ENCODE assay signal across 17 cellular contexts in genomic region chr17:40471856-40472732, GRCh38. TPM values are rescaled to one million over a fixed set of nuclear protein-coding genes. Genes with fewer than 3 reads are reported as not detected.
DNase-seq lines count a peak whose midpoint lies in the region; TF ChIP-seq lines count a peak whose summit lies in the region.
"Had no signal": no experiment of that assay in that cellular context is flagged by ENCODE, and none has a peak within 500 bp of the region (broad histone marks: within the 10 kb centered on the region; RNA-seq: fewer than 3 reads in every experiment).

No MANE protein-coding gene starts in this region.

- H3K36me3 Mint-ChIP-seq in HFFc6 (ENCODE audit: low read depth) (no peaks in the 10 kb centered on the region), H9 (ENCODE audit: insufficient read depth in 1 of 3, low read depth in 3 of 3) (peaks cover 0 to 21% (median 9%) of the 10 kb centered on the region in 3 experiments; a peak in 5 of 7 replicates)
- H3K36me3 Mint-ChIP-seq: naive B cell had no signal

- intact Hi-C loops in ascending aorta (cut with DNase I), result no loop called here
- intact Hi-C loops in A673 (cut with micrococcal nuclease; ENCODE audit: unreplicated experiment), result no loop called here
- intact Hi-C loops in ovary (cut with DNase I), result loop anchor here in 1 of 4 donors (5.0 kb wide), 1 partner anchor 85 kb away; no protein-coding TSS in a partner anchor
- intact Hi-C loops in lower leg skin (cut with DNase I; ENCODE audit: low total_unique reads), result no loop called here

- no peak overlapping the region for H3T11ph ChIP-seq in H9 (ENCODE audit: low read length)

- no peak overlapping the region for H3K14ac ChIP-seq in H9 (ENCODE audit: insufficient read depth, low read length)

- no peak overlapping the region for H3K18ac ChIP-seq in H9 (ENCODE audit: insufficient read length, low read depth, low read length)

- peak overlapping the region; percentile 32 for H2AFZ ChIP-seq in smooth muscle cell (ENCODE audit: low read depth)
- H2AFZ ChIP-seq in H9 (ENCODE audit: low read length), result no peak overlapping the region

- CTCF ChIA-PET in A673 (lab: Charles Lee), result no interaction called here

- BruUV-seq in A673 (replicated peaks; lab: Mats Ljungman, UMichigan), result no TSS peak

- no peak overlapping the region for H2BK12ac ChIP-seq in H9 (ENCODE audit: insufficient read length, low read depth, low read length)

- H3K27me3 ChIP-seq in ascending aorta (no peaks in the 10 kb centered on the region), smooth muscle cell (ENCODE audit: low read depth) (no peaks in the 10 kb centered on the region), H9 (ENCODE audit: insufficient read depth, low read length) (no peaks in the 10 kb centered on the region), A673 (replicated peaks; ENCODE audit: insufficient read depth, low read depth, low read length, poor library complexity) (no peaks in the 10 kb centered on the region), ovary (no peaks in the 10 kb centered on the region)
- H3K27me3 ChIP-seq: BLaER1 treated with 17β-estradiol and CSF1 and Interleukin-3, amounts not matched to agents 10 nM and 100 nM; SJSA1 had no signal

- H3K27ac ChIP-seq in ascending aorta, result peak overlapping the region; percentile 9 to 33
- peak overlapping the region; percentile 82 for H3K27ac ChIP-seq in smooth muscle cell (ENCODE audit: low read depth)
- H3K27ac ChIP-seq in H9 (ENCODE audit: insufficient read length, low read depth, low read length), result no peak overlapping the region
- H3K27ac ChIP-seq in A673 (ENCODE audit: low read depth, low read length, poor library complexity, severe bottlenecking), result no peak overlapping the region
- H3K27ac ChIP-seq in ovary, result peak overlapping the region in 1 of 2 donors; percentile 6
- H3K27ac ChIP-seq: BLaER1 treated with 17β-estradiol and CSF1 and Interleukin-3, amounts not matched to agents 10 nM and 100 nM; prostate gland; SJSA1 had no signal

- no peaks in the 10 kb centered on the region for H3K23me2 ChIP-seq in H9 (ENCODE audit: insufficient read length, low read depth, low read length, poor library complexity, severe bottlenecking)

- H3K4me2 ChIP-seq in smooth muscle cell, result peak overlapping the region; percentile 36
- no peak overlapping the region for H3K4me2 ChIP-seq in H9 (ENCODE audit: insufficient read depth, insufficient read length, low read length)
- H3K4me2 ChIP-seq: BLaER1 treated with 17β-estradiol and CSF1 and Interleukin-3, amounts not matched to agents 10 nM and 100 nM had no signal

- H3K56ac ChIP-seq in H9 (ENCODE audit: insufficient read length, low read depth, low read length), result no peak overlapping the region

- H3K4me3 Mint-ChIP-seq in HFFc6, result no peak overlapping the region
- no peak overlapping the region; a peak in 1 of 5 replicates for H3K4me3 Mint-ChIP-seq in H9
- H3K4me3 Mint-ChIP-seq: activated CD4-positive, alpha-beta memory T cell treated with anti-CD3 and anti-CD28 coated beads, Interleukin-2, amount 10 ng/mL, durations not matched to agents 7 days and 5 days had no signal

- no peaks in the 10 kb centered on the region for H3K36me3 ChIP-seq in ascending aorta
- no peaks in the 10 kb centered on the region for H3K36me3 ChIP-seq in smooth muscle cell (ENCODE audit: low read depth)
- H3K36me3 ChIP-seq in A673 (ENCODE audit: insufficient read depth, low read length, poor library complexity, severe bottlenecking), result no peaks in the 10 kb centered on the region
- H3K36me3 ChIP-seq in ovary, result no peaks in the 10 kb centered on the region
- H3K36me3 ChIP-seq: BLaER1 treated with 17β-estradiol and CSF1 and Interleukin-3, amounts not matched to agents 10 nM and 100 nM; prostate gland; SJSA1 had no signal

- no peak overlapping the region for H2BK120ac ChIP-seq in H9 (ENCODE audit: low read depth, low read length, poor library complexity, severe bottlenecking)

- peaks cover 0 to 12% of the 10 kb centered on the region in 2 donors for H3K4me1 ChIP-seq in ascending aorta
- H3K4me1 ChIP-seq in smooth muscle cell (ENCODE audit: low read depth), result peaks cover 4% of the 10 kb centered on the region
- peaks cover 5% of the 10 kb centered on the region; the same call in 1 of the 2 replicates for H3K4me1 ChIP-seq in H9 (ENCODE audit: insufficient read depth, low read length)
- no peaks in the 10 kb centered on the region for H3K4me1 ChIP-seq in A673 (ENCODE audit: insufficient read depth, low read length, poor library complexity, severe bottlenecking)
- H3K4me1 ChIP-seq in ovary (ENCODE audit: insufficient read depth), result peaks cover 27% of the 10 kb centered on the region
- H3K4me1 ChIP-seq: prostate gland had no signal

- peak overlapping the region; percentile 61 for H3K27ac Mint-ChIP-seq in HFFc6
- H3K27ac Mint-ChIP-seq in H9, result peak overlapping the region in 1 of 3 experiments; percentile 75; a peak in 2 of 7 replicates
- H3K27ac Mint-ChIP-seq: activated CD4-positive, alpha-beta memory T cell treated with anti-CD3 and anti-CD28 coated beads, Interleukin-2, amount 10 ng/mL, durations not matched to agents 7 days and 5 days had no signal

- no peak overlapping the region for H2BK15ac ChIP-seq in H9 (ENCODE audit: low read depth, low read length)

- no peaks in the 10 kb centered on the region for H3K9me3 ChIP-seq in ascending aorta
- no peaks in the 10 kb centered on the region for H3K9me3 ChIP-seq in smooth muscle cell (replicated peaks; ENCODE audit: low read depth)
- H3K9me3 ChIP-seq in H9 (ENCODE audit: control insufficient read depth, low read depth, low read length), result no peaks in the 10 kb centered on the region
- no peaks in the 10 kb centered on the region for H3K9me3 ChIP-seq in A673 (ENCODE audit: low read depth, low read length, poor library complexity, severe bottlenecking)
- no peaks in the 10 kb centered on the region for H3K9me3 ChIP-seq in ovary
- H3K9me3 ChIP-seq: prostate gland, SJSA1 had no signal

- H3K4me1 Mint-ChIP-seq in HFFc6 (ENCODE audit: low read depth), result peaks cover 31% of the 10 kb centered on the region
- H3K4me1 Mint-ChIP-seq in H9, result peaks cover 24 to 29% of the 10 kb centered on the region in 2 experiments

- peak overlapping the region; percentile 9 for H3K9ac ChIP-seq in smooth muscle cell (ENCODE audit: low read depth)
- H3K9ac ChIP-seq in H9 (ENCODE audit: extremely low read depth, insufficient read length, low read length), result no peak overlapping the region
- H3K9ac ChIP-seq: BLaER1 treated with 17β-estradiol and CSF1 and Interleukin-3, amounts not matched to agents 10 nM and 100 nM had no signal

- H2AK5ac ChIP-seq in H9 (ENCODE audit: insufficient read length, low read length), result no peak overlapping the region

- no peaks in the 10 kb centered on the region for H3K9me3 Mint-ChIP-seq in HFFc6
- H3K9me3 Mint-ChIP-seq in H9, result peaks cover 16 to 17% of the 10 kb centered on the region in 2 experiments
- H3K9me3 Mint-ChIP-seq: activated CD4-positive, alpha-beta memory T cell treated with anti-CD3 and anti-CD28 coated beads, Interleukin-2, amount 10 ng/mL, durations not matched to agents 7 days and 5 days had no signal

- H4K91ac ChIP-seq in H9 (ENCODE audit: insufficient read length, low read depth, low read length), result no peak overlapping the region

- DNase-seq in HFFc6 (no peak), ascending aorta (ENCODE audit: low spot score in 2 of 2) (no peak), fibroblast of peridontal ligament (ENCODE audit: extremely low read depth) (peak; percentile 54), smooth muscle cell (lab: John Stamatoyannopoulos, UW; ENCODE audit: unreplicated experiment) (no peak), H9 (no peak), A673 (ENCODE audit: low spot score) (no peak), ovary (no peak), lower leg skin (ENCODE audit: low spot score in 2 of 2) (no peak)
- DNase-seq: activated CD4-positive, alpha-beta memory T cell treated with anti-CD3 and anti-CD28 coated beads, Interleukin-2, amount 10 ng/mL, durations not matched to agents 7 days and 5 days; activated T-cell treated with anti-CD3 and anti-CD28 coated beads, Interleukin-2, amount 50 U/mL, for 48 hours; naive B cell; NCI-H1694 treated with DMSO at 0.1 percent for 48 hours; NCI-H510A treated with DMSO at 0.1 percent for 48 hours had no signal

- H4K8ac ChIP-seq in H9 (replicated peaks; ENCODE audit: insufficient read length, low read depth, low read length), result no peak overlapping the region

- H3K4ac ChIP-seq in H9 (ENCODE audit: low read depth, low read length), result no peak overlapping the region

- H3K23ac ChIP-seq in H9 (ENCODE audit: insufficient read length, low read depth, low read length), result no peak overlapping the region

- no peak overlapping the region for H2BK5ac ChIP-seq in H9 (ENCODE audit: insufficient read length, low read length)

- H3F3A ChIP-seq in smooth muscle cell (ENCODE audit: low read depth), result no peaks in the 10 kb centered on the region

- H3K79me2 ChIP-seq in smooth muscle cell (ENCODE audit: low read depth) (no peaks in the 10 kb centered on the region), H9 (ENCODE audit: insufficient read depth, low read length) (no peaks in the 10 kb centered on the region)

- H3K4me3 ChIP-seq in ascending aorta (no peak overlapping the region), smooth muscle cell (no peak overlapping the region), A673 (ENCODE audit: low read depth, low read length, poor library complexity, severe bottlenecking) (no peak overlapping the region), ovary (no peak overlapping the region), lower leg skin (ENCODE audit: low read depth, poor library complexity, severe bottlenecking) (no peak overlapping the region)
- H3K4me3 ChIP-seq: BLaER1 treated with 17β-estradiol and CSF1 and Interleukin-3, amounts not matched to agents 10 nM and 100 nM; prostate gland; SJSA1 had no signal

- H2BK20ac ChIP-seq in H9 (ENCODE audit: low read depth, low read length, poor library complexity, severe bottlenecking), result no peak overlapping the region

- WGBS in smooth muscle cell (ENCODE audit: low lambda C conversion rate), result 68% methylated on average over 5 of the region's 5 CpGs
- no CpG with 5 or more reads among the region's 5 CpGs for WGBS in H9 (ENCODE audit: extremely low coverage, insufficient read length, low lambda C conversion rate)
- 74 to 86% (median 76%) methylated on average over 5 of the region's 5 CpGs for WGBS in ovary, 3 donors
- WGBS in lower leg skin, 2 donors, result 65 to 72% methylated on average over 5 of the region's 5 CpGs

- no peak overlapping the region for H4K5ac ChIP-seq in H9 (ENCODE audit: insufficient read length, low read depth, low read length)

- H3K79me1 ChIP-seq in H9 (ENCODE audit: insufficient read depth, low read depth, low read length, poor library complexity, severe bottlenecking), result no peaks in the 10 kb centered on the region

- no peak for TF ChIP-seq CTCF in HFFc6 (IDR thresholded peaks at IDR 0.05)
- TF ChIP-seq CTCF in ascending aorta (IDR thresholded peaks at IDR 0.05), result no peak
- no peak for TF ChIP-seq CTCF in smooth muscle cell (IDR thresholded peaks at IDR 0.05; ENCODE audit: borderline replicate concordance, insufficient read depth, poor library complexity, severe bottlenecking)
- TF ChIP-seq CTCF in H9 (conservative IDR thresholded peaks at IDR 0.05), result no peak
- no peak for TF ChIP-seq CTCF in A673 (conservative IDR thresholded peaks at IDR 0.05; ENCODE audit: low read depth, low read length)
- no peak for TF ChIP-seq CTCF in ovary (IDR thresholded peaks at IDR 0.05)
- no peak for TF ChIP-seq CTCF in lower leg skin (IDR thresholded peaks at IDR 0.05)

- TF ChIP-seq EP300 in ovary (IDR thresholded peaks at IDR 0.05), result no peak

- TF ChIP-seq POLR2A in ovary (IDR thresholded peaks at IDR 0.05) (no peak), lower leg skin (IDR thresholded peaks at IDR 0.05) (no peak)

- H4K20me1 ChIP-seq in smooth muscle cell (ENCODE audit: low read depth), result no peaks in the 10 kb centered on the region
- H4K20me1 ChIP-seq in H9 (ENCODE audit: control insufficient read depth, insufficient read depth, insufficient read length), result no peaks in the 10 kb centered on the region
- H4K20me1 ChIP-seq: BLaER1 treated with 17β-estradiol and CSF1 and Interleukin-3, amounts not matched to agents 10 nM and 100 nM had no signal

- H3K27me3 Mint-ChIP-seq in HFFc6 (ENCODE audit: insufficient read depth) (peaks cover 18% of the 10 kb centered on the region), H9 (ENCODE audit: low read depth) (peaks cover 7% of the 10 kb centered on the region; the same call in 1 of the 2 replicates)

- POLR2A ChIA-PET in A673 (lab: Charles Lee; ENCODE audit: low non-redundant PET), result interaction anchor here (0.8 kb wide), 1 partner anchor 35 kb away, joined by 6 read pairs; no protein-coding TSS in a partner anchor

RNA-seq across cellular contexts. Expression of gene IGFBP4, which starts 28.8 kb away (rescaled TPM):
- 100 to 1,000 TPM; 575 to 816 (median 659) TPM for total RNA-seq in HFFc6 (2021; fragmentation: NEBNext Ultra II Directional; extraction: Animal tissue kit (Norgen Biotek cat#: 25700))
- total RNA-seq in ascending aorta (1,295 TPM), smooth muscle cell (63.8 and 91.0 TPM in 2 replicates), H9 (2021) (49.9 and 51.1 TPM in 2 replicates), A673 (2021) (4.8 and 6.5 TPM in 2 replicates), ovary (1,000 to 10,000 TPM in 5 of 7 donors, 100 to 1,000 TPM in 2; 457 to 3,447 (median 1,460) TPM), lower leg skin (10 to 100 TPM; 35.1 to 90.4 (median 39.6) TPM)
- polyA plus RNA-seq in smooth muscle cell (305 and 413 TPM in 2 replicates), ovary (100 to 1,000 TPM; 634 to 809 TPM)

RNA-seq across cellular contexts. Expression of gene TNS4, which starts 29.3 kb away (rescaled TPM):
- total RNA-seq in HFFc6 (2021; fragmentation: NEBNext Ultra II Directional; extraction: Animal tissue kit (Norgen Biotek cat#: 25700)), result under 1 TPM in 1 of 6 experiments, not detected in 5; 0.17 TPM
- not detected for total RNA-seq in ascending aorta
- total RNA-seq in smooth muscle cell, result 0.63 and 1.2 TPM in 2 replicates
- polyA plus RNA-seq in smooth muscle cell, result 0.13 and 3.3 TPM in 2 replicates
- total RNA-seq in H9 (2021), result 0.55 and 0.59 TPM in 2 replicates
- total RNA-seq in A673 (2021), result not detected in 2 replicates
- 1 to 10 TPM in 1 of 7 donors, under 1 TPM in 2, not detected in 4; 0.13 to 6.2 (median 0.95) TPM for total RNA-seq in ovary
- polyA plus RNA-seq in ovary, result under 1 TPM in 1 of 2 donors, not detected in 1; 0.13 TPM
- 1,000 to 10,000 TPM in 1 of 4 donors, 100 to 1,000 TPM in 3; 413 to 1,865 (median 485) TPM for total RNA-seq in lower leg skin
- total RNA-seq: endothelial cell of umbilical vein, SJSA1 had no signal
- polyA plus RNA-seq: endothelial cell of umbilical vein had no signal

RNA-seq across cellular contexts. Expression of gene TOP2A, which starts 54.4 kb away (rescaled TPM):
- 100 to 1,000 TPM in 5 of 6 experiments, 10 to 100 TPM in 1; 73.2 to 170 (median 150) TPM for total RNA-seq in HFFc6 (2021; fragmentation: NEBNext Ultra II Directional; extraction: Animal tissue kit (Norgen Biotek cat#: 25700))
- total RNA-seq in ascending aorta (0.11 TPM), smooth muscle cell (42.3 and 45.5 TPM in 2 replicates), H9 (2021) (230 TPM in 2 replicates), A673 (2021) (188 and 216 TPM in 2 replicates), ovary (1 to 10 TPM in 3 of 7 donors, under 1 TPM in 4; 0.36 to 4.5 (median 0.82) TPM), lower leg skin (10 to 100 TPM in 1 of 4 donors, 1 to 10 TPM in 3; 5.7 to 11.9 (median 8.2) TPM)
- polyA plus RNA-seq in smooth muscle cell (15.4 and 26.2 TPM in 2 replicates), ovary (1 to 10 TPM; 1.2 to 3.3 TPM)

Comparison
In these comparisons a context has a peak if more than half of its experiments do, and no peak if none do; other contexts are left out.
1. H3K27ac ChIP-seq: peak in ascending aorta (2 of 2) and smooth muscle cell (single experiment); none in H9 (single experiment) and A673 (single experiment).
2. RNA of gene TNS4, which starts 29.3 kb away (total RNA-seq): 413 to 1,865 TPM in lower leg skin; 0.63 to 1.2 TPM in smooth muscle cell, not detected in ascending aorta (single experiment), 0.55 to 0.59 TPM in H9, 0.13 to 6.2 TPM in ovary, 0.17 TPM in HFFc6 and not detected in A673; every median in the first group is over 10 times any median in the second.